ENCODE assay signal across 8 cellular contexts in the genomic region with DNA sequence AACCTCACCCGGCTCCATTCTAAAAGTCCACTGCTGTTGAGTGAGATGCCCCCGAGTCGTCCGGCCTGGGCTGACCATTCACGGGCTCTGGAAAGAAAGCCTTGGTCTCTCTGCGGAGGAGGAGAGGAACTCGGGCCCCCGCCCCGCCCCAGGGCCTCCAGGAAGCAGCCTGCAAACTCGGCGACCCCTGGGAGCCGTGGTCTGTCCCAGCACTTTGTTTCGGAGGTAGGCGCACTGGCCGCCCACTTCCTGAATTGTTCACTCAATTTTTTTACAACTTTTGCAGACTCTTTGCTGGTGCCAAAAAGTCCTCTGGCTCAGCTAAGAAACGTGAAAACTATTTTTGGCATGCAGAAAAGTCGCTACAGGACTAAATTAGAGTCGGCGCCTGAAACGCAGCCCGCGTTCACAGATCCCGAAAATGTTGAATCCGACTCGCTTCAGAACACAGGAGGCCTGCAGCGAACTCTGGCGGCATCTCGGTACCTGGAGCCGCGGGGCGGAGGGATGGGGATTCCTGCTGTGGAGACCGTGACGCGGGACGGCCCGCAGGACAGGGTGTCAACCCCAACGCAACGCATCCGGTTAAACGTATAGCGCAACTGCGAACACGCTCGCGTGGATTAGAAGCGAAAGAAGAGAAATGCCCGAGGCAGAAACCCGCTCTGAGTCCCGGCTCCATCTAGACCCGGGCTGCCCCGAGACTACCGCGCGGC. TPM values are rescaled to one million over a fixed set of nuclear protein-coding genes. Genes with fewer than 3 reads are reported as not detected.
DNase-seq lines count a peak whose midpoint lies in the region; ATAC-seq and TF ChIP-seq lines count a peak whose summit lies in the region.

No MANE protein-coding gene starts in this region.

- H3K27ac ChIP-seq in smooth muscle cell (ENCODE audit: low read depth), result peak overlapping the region; percentile 96

- H3K27me3 Mint-ChIP-seq in dendritic cell treated with granulocyte-macrophage colony-stimulating factor and Interleukin-4, amounts not matched to agents 40 ng/mL and 50 ng/mL, for 4 days, result peaks cover 44% of the 10 kb centered on the region

- H4K20me1 ChIP-seq in smooth muscle cell (ENCODE audit: low read depth), result peaks cover 52% of the 10 kb centered on the region

- no peaks in the 10 kb centered on the region for H3K9me3 Mint-ChIP-seq in dendritic cell treated with granulocyte-macrophage colony-stimulating factor and Interleukin-4, amounts not matched to agents 40 ng/mL and 50 ng/mL, for 4 days

- peak overlapping the region; percentile 24 for H3K4me3 Mint-ChIP-seq in dendritic cell treated with granulocyte-macrophage colony-stimulating factor and Interleukin-4, amounts not matched to agents 40 ng/mL and 50 ng/mL, for 4 days

- intact Hi-C loops in dendritic cell treated with granulocyte-macrophage colony-stimulating factor and Interleukin-4, amounts not matched to agents 40 ng/mL and 50 ng/mL, for 4 days (cut with micrococcal nuclease), result no loop called here

- H3K4me2 ChIP-seq in smooth muscle cell, result peak overlapping the region; percentile 93

- H3K9me3 ChIP-seq in smooth muscle cell (replicated peaks; ENCODE audit: low read depth), result no peaks in the 10 kb centered on the region

- H3K27me3 ChIP-seq in smooth muscle cell (ENCODE audit: low read depth), result no peaks in the 10 kb centered on the region

- peaks cover 21% of the 10 kb centered on the region for H3K4me1 ChIP-seq in smooth muscle cell (ENCODE audit: low read depth)

- H3K36me3 ChIP-seq in smooth muscle cell (ENCODE audit: low read depth), result no peaks in the 10 kb centered on the region

- H3K79me2 ChIP-seq in smooth muscle cell (ENCODE audit: low read depth), result peaks cover 64% of the 10 kb centered on the region

- under 1% methylated on average over 52 of the region's 54 CpGs for WGBS in smooth muscle cell (ENCODE audit: low lambda C conversion rate)

- POLR2A ChIA-PET in GM10248 (lab: Yijun Ruan, JAX), result no interaction called here

- no peak overlapping the region for H3K27ac Mint-ChIP-seq in dendritic cell treated with granulocyte-macrophage colony-stimulating factor and Interleukin-4, amounts not matched to agents 40 ng/mL and 50 ng/mL, for 4 days

- CTCF ChIA-PET in GM10248 (lab: Yijun Ruan, JAX), result no interaction called here

- no peaks in the 10 kb centered on the region for H3K4me1 Mint-ChIP-seq in dendritic cell treated with granulocyte-macrophage colony-stimulating factor and Interleukin-4, amounts not matched to agents 40 ng/mL and 50 ng/mL, for 4 days (ENCODE audit: low read depth)

- TF ChIP-seq CTCF in smooth muscle cell (IDR thresholded peaks at IDR 0.05; ENCODE audit: borderline replicate concordance, insufficient read depth, poor library complexity, severe bottlenecking), result peak; percentile 43
- no peak for TF ChIP-seq CTCF in GM10248 (IDR thresholded peaks at IDR 0.05; ENCODE audit: control extremely low read depth, extremely low read depth, low read depth, missing control alignments)

- DNase-seq in DMS114 treated with DMSO at 0.1 percent for 48 hours (lab: John Stamatoyannopoulos, UW; ENCODE audit: unreplicated experiment) (peak; percentile 51), RPMI8226 (peak; percentile 44), kidney glomerular epithelial cell (lab: John Stamatoyannopoulos, UW) (peak; percentile 84), smooth muscle cell (lab: John Stamatoyannopoulos, UW; ENCODE audit: unreplicated experiment) (peak; percentile 44), NCI-H345 treated with DMSO at 0.1 percent for 48 hours (lab: John Stamatoyannopoulos, UW; ENCODE audit: unreplicated experiment) (no peak), GM10248 (ENCODE audit: extremely low spot score) (no peak)

- peaks cover 14% of the 10 kb centered on the region for H3F3A ChIP-seq in smooth muscle cell (ENCODE audit: low read depth)

- peak overlapping the region; percentile 95 for H3K4me3 ChIP-seq in smooth muscle cell

- peak overlapping the region; percentile 10 for H2AFZ ChIP-seq in smooth muscle cell (ENCODE audit: low read depth)

- no peaks in the 10 kb centered on the region for H3K36me3 Mint-ChIP-seq in dendritic cell treated with granulocyte-macrophage colony-stimulating factor and Interleukin-4, amounts not matched to agents 40 ng/mL and 50 ng/mL, for 4 days (ENCODE audit: low read depth)

- peak overlapping the region; percentile 90 for H3K9ac ChIP-seq in smooth muscle cell (ENCODE audit: low read depth)

- ATAC-seq in HG02938 (IDR thresholded peaks at IDR 0.05; ENCODE audit: unreplicated experiment), result no peak

RNA-seq across cellular contexts. Expression of a gene that starts 1.5 kb away (rescaled TPM):
- 328 and 334 TPM in 2 replicates for total RNA-seq in smooth muscle cell
- polyA plus RNA-seq in smooth muscle cell, result 253 and 333 TPM in 2 replicates

Comparison
In these comparisons a context has a peak if more than half of its experiments do, and no peak if none do; other contexts are left out.
1. DNase-seq: peak in DMS114 treated with DMSO at 0.1 percent for 48 hours (single experiment), RPMI8226 (single experiment), kidney glomerular epithelial cell (single experiment) and smooth muscle cell (single experiment); none in NCI-H345 treated with DMSO at 0.1 percent for 48 hours (single experiment) and GM10248 (single experiment).